In the genomic region with DNA sequence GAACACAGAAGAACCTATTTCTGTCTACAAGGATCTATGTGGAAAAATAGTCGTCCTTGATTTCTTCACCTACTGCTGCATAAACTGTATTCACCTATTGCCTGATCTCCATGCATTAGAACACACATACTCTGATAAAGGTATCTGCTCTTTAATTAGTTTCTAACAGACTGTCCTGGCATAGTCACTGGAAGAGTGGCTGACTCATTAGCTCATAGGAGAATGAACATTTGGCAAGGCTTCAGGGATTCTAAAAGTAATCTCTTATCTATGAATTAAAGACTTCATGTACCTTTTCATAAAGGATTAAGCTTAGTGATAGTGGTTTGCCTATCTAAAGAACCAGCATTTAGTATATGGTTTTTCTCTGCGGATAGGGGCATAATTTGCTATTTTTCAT, we compare ENCODE assay signal across 1 cellular context.
TF ChIP-seq lines count a peak whose summit lies in the region.

No MANE protein-coding gene starts in this region.

TF ChIP-seq in endothelial cell of umbilical vein, 7 proteins besides CTCF, POLR2A, EP300 and RAD21 (continued from another document):
- TF ChIP-seq, protein P1, sequence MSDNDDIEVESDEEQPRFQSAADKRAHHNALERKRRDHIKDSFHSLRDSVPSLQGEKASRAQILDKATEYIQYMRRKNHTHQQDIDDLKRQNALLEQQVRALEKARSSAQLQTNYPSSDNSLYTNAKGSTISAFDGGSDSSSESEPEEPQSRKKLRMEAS (IDR thresholded peaks at IDR 0.05; ENCODE audit: insufficient read depth, insufficient read length) = no peak
- no peak for TF ChIP-seq MYC (IDR thresholded peaks at IDR 0.05; ENCODE audit: low read depth, low read length)
- TF ChIP-seq FOS (IDR thresholded peaks at IDR 0.05; ENCODE audit: borderline replicate concordance, insufficient read depth, low read length) = peak; percentile 52
- no peak for TF ChIP-seq EZH2 (IDR thresholded peaks at IDR 0.05; ENCODE audit: borderline replicate concordance, low read depth, low read length, severe bottlenecking)
- no peak for TF ChIP-seq JUN (IDR thresholded peaks at IDR 0.05; ENCODE audit: borderline replicate concordance, insufficient read depth, insufficient read length, low read depth)
